ENCODE assay signal across 21 cellular contexts in the genomic region with DNA sequence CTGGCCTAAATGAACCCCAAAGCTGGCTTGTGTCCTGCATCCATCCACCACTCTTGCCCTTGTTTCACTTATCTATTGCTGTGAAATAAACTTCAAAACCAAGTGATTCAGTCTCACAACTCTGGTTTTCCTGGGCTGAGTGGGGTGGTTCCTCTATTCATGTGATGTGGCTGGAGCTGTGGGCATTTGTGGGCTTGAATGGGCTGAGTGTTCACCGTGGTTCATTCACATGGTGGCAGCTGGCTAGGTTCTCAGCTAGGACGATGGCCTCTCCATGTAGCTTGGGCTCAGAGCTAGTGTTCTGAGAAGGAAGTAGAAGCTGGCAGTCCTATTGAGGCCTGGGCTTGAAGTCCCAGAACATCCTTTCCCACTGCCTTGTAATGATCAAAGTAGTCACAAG. TPM values are rescaled to one million over a fixed set of nuclear protein-coding genes. Genes with fewer than 3 reads are reported as not detected.
DNase-seq lines count a peak whose midpoint lies in the region; ATAC-seq and TF ChIP-seq lines count a peak whose summit lies in the region.
"Had no signal": no experiment of that assay in that cellular context is flagged by ENCODE, and none has a peak within 500 bp of the region (broad histone marks: within the 10 kb centered on the region; RNA-seq: fewer than 3 reads in every experiment).

No MANE protein-coding gene starts in this region.

- ATAC-seq in activated naive CD4-positive, alpha-beta T cell treated with anti-CD3 and anti-CD28 coated beads, Interleukin-2, amount 50 U/mL, for 72 hours = peak; percentile 25 to 54
- ATAC-seq in HG03354 (IDR thresholded peaks at IDR 0.05; ENCODE audit: poor library complexity, severe bottlenecking, unreplicated experiment) = no peak
- ATAC-seq: esophagus mucosa, left colon, PC-3, psoas muscle had no signal

- H3K9me3 Mint-ChIP-seq in activated naive CD4-positive, alpha-beta T cell treated with anti-CD3 and anti-CD28 coated beads, Interleukin-2, amount 50 U/mL, for 72 hours = peaks cover 0 to 3% of the 10 kb centered on the region in 2 donors
- H3K9me3 Mint-ChIP-seq in neural crest cell = no peaks in the 10 kb centered on the region

- peaks cover 34 to 69% of the 10 kb centered on the region in 2 donors for H3K36me3 Mint-ChIP-seq in activated naive CD4-positive, alpha-beta T cell treated with anti-CD3 and anti-CD28 coated beads, Interleukin-2, amount 50 U/mL, for 72 hours
- peaks cover 48% of the 10 kb centered on the region for H3K36me3 Mint-ChIP-seq in neural crest cell (ENCODE audit: low read depth)

- DNase-seq in activated T-cell treated with anti-CD3 and anti-CD28 coated beads, Interleukin-2, amount 50 U/mL, for 48 hours = peak; percentile 48 to 53
- no peak for DNase-seq in activated T-cell treated with anti-CD3 and anti-CD28 coated beads, Interleukin-2, amount 50 U/mL, for 1 hour
- DNase-seq in GDM1 (lab: John Stamatoyannopoulos, UW) = peak; percentile 11
- DNase-seq in activated naive CD4-positive, alpha-beta T cell treated with anti-CD3 and anti-CD28 coated beads, Interleukin-2, amount 50 U/mL, for 72 hours (ENCODE audit: low spot score in 2 of 2) = peak in 1 of 2 donors; percentile 60
- no peak for DNase-seq in neural crest cell (ENCODE audit: low read depth, low spot score)
- no peak for DNase-seq in KBM-7
- DNase-seq in stimulated activated CD4-positive, alpha-beta T cell treated with anti-CD3 and anti-CD28 coated beads, Interleukin-2, amount 100 ng/mL, for 24 hours = no peak
- DNase-seq: ACHN; amygdala; C1 segment of cervical spinal cord; H9; left colon; NCI-H187; NCI-H226; PC-3; psoas muscle; SIG-M5; stimulated activated CD4-positive, alpha-beta T cell treated with anti-CD3 and anti-CD28 coated beads, Interleukin-4, amount 100 ng/mL, for 4 hours; T1000 had no signal

- no peaks in the 10 kb centered on the region for H3K4me1 Mint-ChIP-seq in neural crest cell
- H3K4me1 Mint-ChIP-seq: H9 had no signal

- no peak for TF ChIP-seq CTCF in neural crest cell (conservative IDR thresholded peaks at IDR 0.05)

- peak overlapping the region; percentile 59 to 81 for H3K27ac Mint-ChIP-seq in activated naive CD4-positive, alpha-beta T cell treated with anti-CD3 and anti-CD28 coated beads, Interleukin-2, amount 50 U/mL, for 72 hours
- peak overlapping the region; percentile 19 for H3K27ac Mint-ChIP-seq in neural crest cell (ENCODE audit: unreplicated experiment)
- H3K27ac Mint-ChIP-seq: H9 had no signal

- H3K4me3 Mint-ChIP-seq in neural crest cell = no peak overlapping the region
- H3K4me3 Mint-ChIP-seq: H9 had no signal

- no peaks in the 10 kb centered on the region for H3K27me3 Mint-ChIP-seq in neural crest cell (ENCODE audit: low read depth)

- in situ Hi-C loops in KBM-7 (cut with MboI; ENCODE audit: low pct_unique_long_range_greater_than_20kb, low sequenced_read_pairs) = no loop called here

RNA-seq across cellular contexts. Expression of a gene that starts 30.4 kb away (rescaled TPM):
- 100 to 1,000 TPM; 147 to 374 TPM for total RNA-seq in activated naive CD4-positive, alpha-beta T cell treated with anti-CD3 and anti-CD28 coated beads, Interleukin-2, amount 50 U/mL, for 72 hours
- total RNA-seq in neural crest cell = 176 and 185 TPM in 2 replicates

RNA-seq across cellular contexts. Expression of a gene that starts 33.5 kb away (rescaled TPM):
- 10 to 100 TPM in 1 of 2 donors, 1 to 10 TPM in 1; 4.9 to 18.5 TPM for total RNA-seq in activated naive CD4-positive, alpha-beta T cell treated with anti-CD3 and anti-CD28 coated beads, Interleukin-2, amount 50 U/mL, for 72 hours
- 1.6 and 2.4 TPM in 2 replicates for total RNA-seq in neural crest cell

Comparison
In these comparisons a context has a peak if more than half of its experiments do, and no peak if none do; other contexts are left out.
1. DNase-seq: peak in activated T-cell treated with anti-CD3 and anti-CD28 coated beads, Interleukin-2, amount 50 U/mL, for 48 hours (2 of 2) and GDM1 (single experiment); none in activated T-cell treated with anti-CD3 and anti-CD28 coated beads, Interleukin-2, amount 50 U/mL, for 1 hour (single experiment), neural crest cell (single experiment), KBM-7 (single experiment) and stimulated activated CD4-positive, alpha-beta T cell treated with anti-CD3 and anti-CD28 coated beads, Interleukin-2, amount 100 ng/mL, for 24 hours (0 of 2).